7 cellular contexts compared by ENCODE assay signal in the genomic region with DNA sequence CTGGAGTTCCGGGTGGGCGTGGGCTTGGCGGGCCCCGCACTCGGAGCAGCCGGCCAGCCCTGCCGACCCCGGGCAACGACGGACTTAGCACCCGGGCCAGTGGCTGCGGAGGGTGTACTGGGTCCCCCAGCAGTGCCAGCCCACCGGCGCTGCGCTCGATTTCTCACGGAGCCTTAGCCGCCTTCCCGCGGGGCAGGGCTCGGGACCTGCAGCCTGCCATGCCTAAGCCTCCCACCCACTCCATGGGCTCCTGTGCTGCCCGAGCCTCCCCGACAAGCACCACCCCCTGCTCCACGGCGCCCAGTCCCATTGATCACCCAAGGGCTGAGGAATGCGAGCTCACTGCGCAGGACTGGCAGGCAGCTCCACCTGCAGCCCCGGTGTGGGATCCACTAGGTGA.
A peak's percentile ranks its signal among the peaks of the same experiment; 100 is the strongest.
DNase-seq lines count a peak whose midpoint lies in the region; ATAC-seq, FAIRE-seq and TF ChIP-seq lines count a peak whose summit lies in the region.
"Not testable (repeated sequence)": the region's sequence is repeated elsewhere in the genome, so short reads cannot be mapped to it uniquely, and the experiment has no call there.

No MANE protein-coding gene starts in this region.

- not testable (repeated sequence) for ATAC-seq in Right ventricle myocardium superior (ENCODE audit: poor library complexity); upper lobe of right lung

- not testable (repeated sequence) for H3K23ac ChIP-seq in mesenchymal stem cell (ENCODE audit: low read length in 2 of 2)

- H3K14ac ChIP-seq in mesenchymal stem cell (ENCODE audit: low read length in 2 of 2), result not testable (repeated sequence)

- H3K9me3 Mint-ChIP-seq in chondrocyte (ENCODE audit: low read depth), result not testable (repeated sequence)

- H3K36me3 Mint-ChIP-seq in chondrocyte (ENCODE audit: low read depth), result not testable (repeated sequence)

- H2AK5ac ChIP-seq in mesenchymal stem cell (ENCODE audit: low read length, severe bottlenecking), result not testable (repeated sequence)

- not testable (repeated sequence) for FAIRE-seq in kidney (lab: Jason Lieb, UNC)

- H2AFZ ChIP-seq in mesenchymal stem cell (ENCODE audit: low read depth, low read length), result not testable (repeated sequence)

- DNase-seq in activated gamma-delta T cell (lab: John Stamatoyannopoulos, UW), result peak; percentile 6
- peak; percentile 83 for DNase-seq in chondrocyte (ENCODE audit: low spot score)
- DNase-seq in Right ventricle myocardium superior, result peak; percentile 30
- peak; percentile 55 for DNase-seq in kidney
- DNase-seq in mesenchymal stem cell, testis: not testable (repeated sequence)
- DNase-seq in upper lobe of right lung, result peak; percentile 61

- not testable (repeated sequence) for H3K4me1 ChIP-seq in kidney (ENCODE audit: control insufficient read depth in 1 of 2, insufficient read depth in 1 of 2, low read depth in 1 of 2, low read length in 2 of 2); mesenchymal stem cell (ENCODE audit: control insufficient read depth, insufficient read depth, low read depth, low read length); testis; upper lobe of right lung

- H4K8ac ChIP-seq in mesenchymal stem cell (ENCODE audit: low read length), result not testable (repeated sequence)

- not testable (repeated sequence) for H3K9me3 ChIP-seq in kidney (ENCODE audit: control insufficient read depth in 1 of 2, low read length in 2 of 2); mesenchymal stem cell (ENCODE audit: control insufficient read depth, low read length); testis; upper lobe of right lung

- not testable (repeated sequence) for H3K4ac ChIP-seq in mesenchymal stem cell (ENCODE audit: low read depth in 1 of 2, low read length in 2 of 2)

- H2BK5ac ChIP-seq in mesenchymal stem cell (ENCODE audit: low read depth, low read length, poor library complexity, severe bottlenecking), result not testable (repeated sequence)

- 97% methylated on average over 18 of the region's 28 CpGs for WGBS in mesenchymal stem cell
- 87% methylated on average over 24 of the region's 28 CpGs; no CpG with 5 or more reads in 1 of the 2 donors for WGBS in testis, 2 donors

- H3K4me3 ChIP-seq in kidney (ENCODE audit: low read length in 2 of 2); mesenchymal stem cell (ENCODE audit: insufficient read depth in 1 of 2, low read depth in 1 of 2, low read length in 2 of 2); upper lobe of right lung: not testable (repeated sequence)
- H3K4me3 ChIP-seq in testis, result peak overlapping the region; percentile 18 to 23

- TF ChIP-seq CTCF in chondrocyte (IDR thresholded peaks at IDR 0.05); kidney (IDR thresholded peaks at IDR 0.05; ENCODE audit: borderline replicate concordance, extremely low read depth, insufficient read depth); testis (IDR thresholded peaks at IDR 0.05); upper lobe of right lung (IDR thresholded peaks at IDR 0.05): not testable (repeated sequence)

- TF ChIP-seq POLR2A in testis (IDR thresholded peaks at IDR 0.05), result not testable (repeated sequence)

- H3K27me3 Mint-ChIP-seq in chondrocyte (ENCODE audit: low read depth), result not testable (repeated sequence)

- not testable (repeated sequence) for H3K27me3 ChIP-seq in mesenchymal stem cell (ENCODE audit: control insufficient read depth in 1 of 2, insufficient read depth in 1 of 2, low read length in 2 of 2); testis; upper lobe of right lung

- H3K36me3 ChIP-seq in kidney (ENCODE audit: control insufficient read depth in 1 of 2, insufficient read depth in 2 of 2, low read length in 2 of 2); mesenchymal stem cell (ENCODE audit: control insufficient read depth in 1 of 2, insufficient read depth in 2 of 2, low read depth in 1 of 2, low read length in 2 of 2); testis (ENCODE audit: low read depth, missing control alignments); upper lobe of right lung: not testable (repeated sequence)

- not testable (repeated sequence) for H3K27ac ChIP-seq in kidney (ENCODE audit: low read depth in 2 of 2, low read length in 2 of 2); mesenchymal stem cell (ENCODE audit: low read length, poor library complexity, severe bottlenecking); testis; upper lobe of right lung

- H3K4me3 Mint-ChIP-seq in chondrocyte (ENCODE audit: unreplicated experiment), result not testable (repeated sequence)

- intact Hi-C loops in Right ventricle myocardium superior (cut with DNase I); kidney (cut with DNase I); testis (cut with DNase I; ENCODE audit: low total_unique reads); upper lobe of right lung (cut with DNase I): not testable (repeated sequence)

- H3K4me2 ChIP-seq in mesenchymal stem cell (ENCODE audit: low read length, poor library complexity, severe bottlenecking), result not testable (repeated sequence)

- peak overlapping the region; percentile 49 for H2BK15ac ChIP-seq in mesenchymal stem cell (ENCODE audit: low read depth, poor library complexity, severe bottlenecking)

- peaks cover 34% of the 10 kb centered on the region for H3K4me1 Mint-ChIP-seq in chondrocyte (ENCODE audit: low read depth)

- H3K9ac ChIP-seq in kidney (ENCODE audit: low read length in 2 of 2); mesenchymal stem cell (ENCODE audit: low read length): not testable (repeated sequence)

- H4K91ac ChIP-seq in mesenchymal stem cell (ENCODE audit: low read length), result not testable (repeated sequence)

- not testable (repeated sequence) for H2BK12ac ChIP-seq in mesenchymal stem cell (ENCODE audit: low read length in 2 of 2)

- H3K79me1 ChIP-seq in mesenchymal stem cell (replicated peaks; ENCODE audit: low read length, poor library complexity, severe bottlenecking), result not testable (repeated sequence)

- H3K18ac ChIP-seq in mesenchymal stem cell (ENCODE audit: low read depth in 1 of 2, low read length in 2 of 2), result not testable (repeated sequence)

- not testable (repeated sequence) for H3K27ac Mint-ChIP-seq in chondrocyte (ENCODE audit: unreplicated experiment)

- not testable (repeated sequence) for H2BK120ac ChIP-seq in mesenchymal stem cell (ENCODE audit: low read depth, low read length)
